11 cellular contexts compared by ENCODE assay signal in the genomic region with DNA sequence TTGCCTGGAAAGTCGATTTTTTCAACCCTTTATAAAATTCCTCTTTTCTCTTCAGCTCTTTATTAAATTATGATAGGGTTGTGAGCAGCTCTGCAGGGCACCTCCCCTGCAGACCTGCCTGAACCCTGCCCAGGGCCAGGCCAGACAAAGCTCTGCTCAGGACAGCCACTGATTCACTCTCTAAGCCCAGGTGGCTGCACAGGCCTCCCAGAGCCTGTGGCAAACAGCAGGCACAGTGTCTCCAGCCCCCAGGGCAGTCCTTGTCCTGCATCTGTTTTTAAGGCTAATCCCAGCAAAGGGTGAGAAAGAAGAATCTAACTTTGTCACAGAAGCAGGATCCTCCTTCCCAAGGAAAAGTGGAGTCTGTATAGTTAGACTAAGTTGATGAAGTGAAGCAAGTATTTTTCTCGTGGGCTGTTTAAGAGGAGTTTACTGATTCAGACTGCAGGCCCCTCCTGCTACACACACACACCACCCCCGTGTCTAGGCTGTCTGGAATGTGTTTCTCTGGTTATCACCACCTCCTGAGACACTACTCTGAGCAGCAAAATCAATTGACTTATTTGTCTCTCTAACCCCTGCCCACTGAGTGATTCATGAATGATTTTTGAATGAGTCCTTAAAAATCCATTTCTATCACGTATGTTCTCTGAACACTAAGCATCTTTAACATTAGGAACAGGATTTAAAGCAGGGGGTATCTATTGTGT.
DNase-seq lines count a peak whose midpoint lies in the region; ATAC-seq and TF ChIP-seq lines count a peak whose summit lies in the region.
"Had no signal": no experiment of that assay in that cellular context is flagged by ENCODE, and none has a peak within 500 bp of the region (broad histone marks: within the 10 kb centered on the region; RNA-seq: fewer than 3 reads in every experiment).

No MANE protein-coding gene starts in this region.

- 0 out of 2 replicates have a peak overlapping the region, but pooled peaks have one; percentile 23 for H2AFZ ChIP-seq in GM23338

- H3K36me3 ChIP-seq in GM23338 (ENCODE audit: insufficient read depth): no peaks in the 10 kb centered on the region
- H3K36me3 ChIP-seq in mucosa of descending colon (ENCODE audit: low read depth): no peaks in the 10 kb centered on the region

- H4K20me1 ChIP-seq in GM23338 (replicated peaks; ENCODE audit: insufficient read depth): no peaks in the 10 kb centered on the region

- intact Hi-C loops in mucosa of descending colon (cut with DNase I, micrococcal nuclease): no loop called here

- no peak overlapping the region for H3K4me3 ChIP-seq in GM23338
- H3K4me3 ChIP-seq in mucosa of descending colon: no peak overlapping the region

- no peak for DNase-seq in GM23338 (ENCODE audit: low spot score)
- peak; percentile 41 for DNase-seq in RWPE1 (ENCODE audit: low spot score)
- peak; percentile 12 for DNase-seq in fibroblast of gingiva (ENCODE audit: low read depth)
- no peak for DNase-seq in omental fat pad (ENCODE audit: low spot score)
- no peak for DNase-seq in mucosa of descending colon
- DNase-seq in NCI-H748 (lab: John Stamatoyannopoulos, UW; ENCODE audit: unreplicated experiment): no peak
- no peak for DNase-seq in DMS53 treated with DMSO at 0.1 percent for 48 hours (lab: John Stamatoyannopoulos, UW; ENCODE audit: unreplicated experiment)
- no peak for DNase-seq in T-helper 2 cell treated with Interferon-gamma antibody and Interleukin-4, amounts not matched to agents 5 μg/mL and 100 μg/mL, for 36 hours (ENCODE audit: low spot score)
- DNase-seq: DMS79 treated with DMSO at 0.1 percent for 48 hours, left cardiac atrium had no signal

- peaks cover 29% of the 10 kb centered on the region for H3K4me1 Mint-ChIP-seq in GM23338
- H3K4me1 Mint-ChIP-seq in T-helper 2 cell treated with Interferon-gamma antibody and Interleukin-4, amounts not matched to agents 5 μg/mL and 100 μg/mL, for 36 hours (ENCODE audit: low read depth): no peaks in the 10 kb centered on the region
- H3K4me1 Mint-ChIP-seq: activated T-helper 17 cell treated with anti-CD3 and anti-CD28 coated beads, Interleukin-2, amount 50 U/mL, for 72 hours had no signal

- H3K9me3 Mint-ChIP-seq in GM23338: no peaks in the 10 kb centered on the region
- no peaks in the 10 kb centered on the region for H3K9me3 Mint-ChIP-seq in T-helper 2 cell treated with Interferon-gamma antibody and Interleukin-4, amounts not matched to agents 5 μg/mL and 100 μg/mL, for 36 hours
- H3K9me3 Mint-ChIP-seq: activated T-helper 17 cell treated with anti-CD3 and anti-CD28 coated beads, Interleukin-2, amount 50 U/mL, for 72 hours had no signal

- H3K9me2 ChIP-seq in GM23338 (ENCODE audit: insufficient read depth): no peaks in the 10 kb centered on the region

- H3K27ac Mint-ChIP-seq in GM23338: no peak overlapping the region
- no peak overlapping the region for H3K27ac Mint-ChIP-seq in T-helper 2 cell treated with Interferon-gamma antibody and Interleukin-4, amounts not matched to agents 5 μg/mL and 100 μg/mL, for 36 hours
- H3K27ac Mint-ChIP-seq: activated T-helper 17 cell treated with anti-CD3 and anti-CD28 coated beads, Interleukin-2, amount 50 U/mL, for 72 hours had no signal

- ATAC-seq in GM23338: peak; percentile 76
- ATAC-seq in omental fat pad (ENCODE audit: low FRiP score): peak; percentile 88
- ATAC-seq in mucosa of descending colon: no peak
- ATAC-seq: activated T-helper 17 cell treated with anti-CD3 and anti-CD28 coated beads, Interleukin-2, amount 50 U/mL, for 72 hours had no signal

- POLR2A ChIA-PET in RWPE1 (lab: Yijun Ruan, JAX; ENCODE audit: low non-redundant PET): no interaction called here

- H3K4me2 ChIP-seq in GM23338: no peak overlapping the region

- no peaks in the 10 kb centered on the region for H3K27me3 Mint-ChIP-seq in GM23338 (ENCODE audit: insufficient read depth, low read depth, poor library complexity)
- no peaks in the 10 kb centered on the region for H3K27me3 Mint-ChIP-seq in T-helper 2 cell treated with Interferon-gamma antibody and Interleukin-4, amounts not matched to agents 5 μg/mL and 100 μg/mL, for 36 hours (ENCODE audit: low read depth)
- H3K27me3 Mint-ChIP-seq: activated T-helper 17 cell treated with anti-CD3 and anti-CD28 coated beads, Interleukin-2, amount 50 U/mL, for 72 hours had no signal

- no peaks in the 10 kb centered on the region for H3K9me3 ChIP-seq in mucosa of descending colon

- H3K4me1 ChIP-seq in GM23338 (ENCODE audit: insufficient read depth): peaks cover 14% of the 10 kb centered on the region
- H3K4me1 ChIP-seq in mucosa of descending colon (ENCODE audit: low read depth): no peaks in the 10 kb centered on the region

- no peak overlapping the region for H3K4me3 Mint-ChIP-seq in GM23338
- no peak overlapping the region for H3K4me3 Mint-ChIP-seq in T-helper 2 cell treated with Interferon-gamma antibody and Interleukin-4, amounts not matched to agents 5 μg/mL and 100 μg/mL, for 36 hours
- H3K4me3 Mint-ChIP-seq: activated T-helper 17 cell treated with anti-CD3 and anti-CD28 coated beads, Interleukin-2, amount 50 U/mL, for 72 hours had no signal

- H3K79me2 ChIP-seq in GM23338 (replicated peaks; ENCODE audit: insufficient read depth): no peaks in the 10 kb centered on the region

- TF ChIP-seq CTCF in GM23338 (conservative IDR thresholded peaks at IDR 0.05; ENCODE audit: low read depth in 2 of 2) (no peak), RWPE1 (conservative IDR thresholded peaks at IDR 0.05; ENCODE audit: low read depth) (no peak), omental fat pad (IDR thresholded peaks at IDR 0.05) (no peak), mucosa of descending colon (IDR thresholded peaks at IDR 0.05) (no peak)

- no peak overlapping the region for H3K27ac ChIP-seq in GM23338 (ENCODE audit: low read depth)
- peak overlapping the region; percentile 66 for H3K27ac ChIP-seq in RWPE1

- H3K27me3 ChIP-seq in GM23338 (ENCODE audit: insufficient read depth): no peaks in the 10 kb centered on the region

- no peaks in the 10 kb centered on the region for H3F3A ChIP-seq in GM23338 (replicated peaks; ENCODE audit: low read depth)

- H3K36me3 Mint-ChIP-seq in GM23338 (ENCODE audit: low read depth): no peaks in the 10 kb centered on the region
- no peaks in the 10 kb centered on the region for H3K36me3 Mint-ChIP-seq in T-helper 2 cell treated with Interferon-gamma antibody and Interleukin-4, amounts not matched to agents 5 μg/mL and 100 μg/mL, for 36 hours (ENCODE audit: low read depth)

- CTCF ChIA-PET in RWPE1 (lab: Yijun Ruan, JAX): interaction anchor here (0.7 kb wide), 1 partner anchor 271 kb away, joined by 3 read pairs; no protein-coding TSS in a partner anchor

TF ChIP-seq in GM23338, 12 proteins besides CTCF, POLR2A, EP300 and RAD21:
- no peak for TF ChIP-seq NANOG (IDR thresholded peaks at IDR 0.05; ENCODE audit: borderline replicate concordance)

Comparison
In these comparisons a context has a peak if more than half of its experiments do, and no peak if none do; other contexts are left out.
1. DNase-seq: peak in RWPE1 (single experiment) and fibroblast of gingiva (single experiment); none in GM23338 (single experiment), omental fat pad (single experiment), mucosa of descending colon (0 of 3), NCI-H748 (single experiment), DMS53 treated with DMSO at 0.1 percent for 48 hours (single experiment) and T-helper 2 cell treated with Interferon-gamma antibody and Interleukin-4, amounts not matched to agents 5 μg/mL and 100 μg/mL, for 36 hours (single experiment).